20 cellular contexts compared by ENCODE assay signal in the genomic region with DNA sequence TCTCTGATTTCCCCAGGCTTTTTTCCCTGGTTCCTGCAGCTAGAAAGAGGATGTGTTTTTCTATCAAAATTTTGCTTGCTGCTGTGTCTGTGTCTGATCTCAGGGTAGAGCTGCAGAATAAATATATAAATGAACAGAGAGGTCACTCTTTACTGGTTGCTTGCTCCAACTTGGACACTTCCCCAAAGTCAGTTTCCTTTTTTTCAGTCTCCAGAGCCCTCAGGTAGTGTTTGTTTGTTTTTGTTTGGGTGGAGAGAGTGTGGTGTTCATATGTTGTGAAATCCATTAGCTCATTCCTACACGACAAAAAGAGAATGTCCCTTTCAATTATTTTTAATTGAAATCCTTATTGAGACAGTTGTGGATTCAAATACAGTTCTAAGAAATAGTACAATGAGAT.
"Had no signal": no experiment of that assay in that cellular context is flagged by ENCODE, and none has a peak within 500 bp of the region (broad histone marks: within the 10 kb centered on the region; RNA-seq: fewer than 3 reads in every experiment).

No MANE protein-coding gene starts in this region.

- H3K27me3 Mint-ChIP-seq: activated CD4-positive, alpha-beta T cell treated with anti-CD3 and anti-CD28 coated beads for 36 hours; brain; central memory CD8-positive, alpha-beta T cell; stimulated activated naive B cell treated with anti-CD40 and anti-IgM and Interleukin-4, amounts not matched to agents 10 μg/mL and 1 μg/mL and 100 μg/mL, for 72 hours; T-helper 17 cell had no signal

- ATAC-seq: activated CD4-positive, alpha-beta T cell treated with anti-CD3 and anti-CD28 coated beads for 36 hours; stimulated activated naive B cell treated with anti-CD40 and anti-IgM and Interleukin-4, amounts not matched to agents 10 μg/mL and 1 μg/mL and 100 μg/mL, for 72 hours; T-helper 17 cell; upper lobe of right lung had no signal

- H3K36me3 ChIP-seq: esophagus squamous epithelium, thoracic aorta, upper lobe of right lung had no signal

- H3K27ac Mint-ChIP-seq: activated CD4-positive, alpha-beta T cell treated with anti-CD3 and anti-CD28 coated beads for 36 hours; activated T-helper 1 cell treated with anti-CD3 and anti-CD28 coated beads, Interleukin-12 subunit alpha, Interleukin-12 subunit beta, Interleukin-2, Interleukin-4 antibody, amounts not matched to agents 30 ng/mL and 10 ng/mL and 1 ng/mL, durations not matched to agents 14 hours and 24 hours and 36 hours; immature natural killer cell; nephron progenitor cell; stimulated activated naive B cell treated with anti-CD40 and anti-IgM and Interleukin-4, amounts not matched to agents 10 μg/mL and 1 μg/mL and 100 μg/mL, for 72 hours; T-helper 17 cell had no signal

- H3K27me3 ChIP-seq: esophagus squamous epithelium, upper lobe of right lung had no signal

- H3K4me3 Mint-ChIP-seq: activated CD4-positive, alpha-beta T cell treated with anti-CD3 and anti-CD28 coated beads for 36 hours; activated T-helper 1 cell treated with anti-CD3 and anti-CD28 coated beads, Interleukin-12 subunit alpha, Interleukin-12 subunit beta, Interleukin-2, Interleukin-4 antibody, amounts not matched to agents 30 ng/mL and 10 ng/mL and 1 ng/mL, durations not matched to agents 14 hours and 24 hours and 36 hours; brain; central memory CD8-positive, alpha-beta T cell; immature natural killer cell; nephron progenitor cell; stimulated activated naive B cell treated with anti-CD40 and anti-IgM and Interleukin-4, amounts not matched to agents 10 μg/mL and 1 μg/mL and 100 μg/mL, for 72 hours; T-helper 17 cell had no signal

- DNase-seq: activated CD4-positive, alpha-beta T cell treated with anti-CD3 and anti-CD28 coated beads for 36 hours; activated CD4-positive, alpha-beta T cell treated with anti-CD3 and anti-CD28 coated beads, Interleukin-2, amount 50 U/mL, for 48 hours; activated naive CD4-positive, alpha-beta T cell; anterior cingulate cortex; cortex of kidney; effector CD4-positive, alpha-beta T cell; esophagus squamous epithelium; immature natural killer cell; midbrain; nephron progenitor cell; occipital lobe; posterior cingulate gyrus; stimulated activated naive B cell treated with anti-CD40 and anti-IgM and Interleukin-4, amounts not matched to agents 10 μg/mL and 1 μg/mL and 100 μg/mL, for 72 hours; T-helper 17 cell; upper lobe of right lung had no signal

- H3K4me1 ChIP-seq: upper lobe of right lung had no signal

- H3K4me3 ChIP-seq: esophagus squamous epithelium, lung, thoracic aorta, upper lobe of right lung had no signal

- H3K27ac ChIP-seq: esophagus squamous epithelium, thoracic aorta, upper lobe of right lung had no signal
